Comparison of ENCODE assay signal across 8 cellular contexts in genomic region chr12:50110127-50110761, GRCh38. TPM values are rescaled to one million over a fixed set of nuclear protein-coding genes. Genes with fewer than 3 reads are reported as not detected.
A peak's percentile ranks its signal among the peaks of the same experiment; 100 is the strongest.
DNase-seq lines count a peak whose midpoint lies in the region; ATAC-seq and TF ChIP-seq lines count a peak whose summit lies in the region.

No MANE protein-coding gene starts in this region.

- no peaks in the 10 kb centered on the region for H3K9me3 Mint-ChIP-seq in activated naive CD4-positive, alpha-beta T cell treated with anti-CD3 and anti-CD28 coated beads, Interleukin-2, amount 50 U/mL, for 72 hours

- intact Hi-C loops in left cardiac atrium (cut with DNase I) = no loop called here
- intact Hi-C loops in stomach (cut with DNase I; ENCODE audit: low total_unique reads) = no loop called here

- H3K9me3 ChIP-seq in SU-DHL-6 (ENCODE audit: insufficient read depth, low read length) = no peaks in the 10 kb centered on the region
- H3K9me3 ChIP-seq in stomach = no peaks in the 10 kb centered on the region

- no peaks in the 10 kb centered on the region for H4K20me1 ChIP-seq in SU-DHL-6 (ENCODE audit: low read depth, low read length)

- H3K36me3 ChIP-seq in SU-DHL-6 (ENCODE audit: low read length) (no peaks in the 10 kb centered on the region), stomach (peaks cover 0 to 5% (median 0%) of the 10 kb centered on the region in 4 donors)

- peak overlapping the region; percentile 95 for H2AFZ ChIP-seq in SU-DHL-6 (ENCODE audit: low read depth, low read length, severe bottlenecking)

- H3K4me3 ChIP-seq in SU-DHL-6 (ENCODE audit: insufficient read depth, low read length, poor library complexity, severe bottlenecking) = no peak overlapping the region
- no peak overlapping the region for H3K4me3 ChIP-seq in stomach

- in situ Hi-C loops in ACHN (cut with HindIII; ENCODE audit: low pct_ligation_motif_present, low pct_unique_long_range_greater_than_20kb, low sequenced_read_pairs) = no loop called here

- WGBS in stomach, 5 donors = 25 to 52% (median 29%) methylated on average over 8 of the region's 8 CpGs

- TF ChIP-seq EP300 in stomach (IDR thresholded peaks at IDR 0.05) = no peak

- H3K27ac Mint-ChIP-seq in activated naive CD4-positive, alpha-beta T cell treated with anti-CD3 and anti-CD28 coated beads, Interleukin-2, amount 50 U/mL, for 72 hours = peak overlapping the region; percentile 40 to 99

- H3K36me3 Mint-ChIP-seq in activated naive CD4-positive, alpha-beta T cell treated with anti-CD3 and anti-CD28 coated beads, Interleukin-2, amount 50 U/mL, for 72 hours = peaks cover 7 to 9% of the 10 kb centered on the region in 2 donors

- TF ChIP-seq POLR2A in stomach (IDR thresholded peaks at IDR 0.05) = no peak

- H3K27ac ChIP-seq in SU-DHL-6 (ENCODE audit: low read depth, low read length) (no peak overlapping the region), stomach (peak overlapping the region; percentile 79 to 99 (median 94))

- peak in 1 of 2 donors; percentile 65 for DNase-seq in activated naive CD4-positive, alpha-beta T cell treated with anti-CD3 and anti-CD28 coated beads, Interleukin-2, amount 50 U/mL, for 72 hours (ENCODE audit: low spot score in 2 of 2)
- DNase-seq in activated naive CD4-positive, alpha-beta T cell (lab: John Stamatoyannopoulos, UW) = no peak
- DNase-seq in left cardiac atrium (peak; percentile 56), stomach (peak; percentile 70), islet precursor cell (no peak), ACHN (no peak)

- TF ChIP-seq CTCF in SU-DHL-6 (IDR thresholded peaks at IDR 0.05; ENCODE audit: insufficient read depth, low read length, poor library complexity, severe bottlenecking) (no peak), stomach (IDR thresholded peaks at IDR 0.05) (no peak)

- peak in 1 of 2 donors; percentile 1 for ATAC-seq in activated naive CD4-positive, alpha-beta T cell treated with anti-CD3 and anti-CD28 coated beads, Interleukin-2, amount 50 U/mL, for 72 hours
- ATAC-seq in left cardiac atrium = peak in 1 of 2 donors; percentile 1
- no peak for ATAC-seq in HG03457 (IDR thresholded peaks at IDR 0.05; ENCODE audit: unreplicated experiment)

- H3K4me2 ChIP-seq in SU-DHL-6 (ENCODE audit: low read depth, low read length, poor library complexity, severe bottlenecking) = no peak overlapping the region

- no peaks in the 10 kb centered on the region for H3K9me2 ChIP-seq in SU-DHL-6 (replicated peaks; ENCODE audit: insufficient read depth, low read length)

- peak overlapping the region; percentile 44; the same call in 1 of the 2 replicates for H3K9ac ChIP-seq in SU-DHL-6 (ENCODE audit: low read length)

- H3K4me1 ChIP-seq in stomach = peaks cover 37 to 52% (median 44%) of the 10 kb centered on the region in 4 donors

- peaks cover 27% of the 10 kb centered on the region for H3K79me2 ChIP-seq in SU-DHL-6 (ENCODE audit: insufficient read depth, low read length)

- H3F3A ChIP-seq in SU-DHL-6 (ENCODE audit: insufficient read depth) = no peaks in the 10 kb centered on the region

- H3K27me3 ChIP-seq in SU-DHL-6 (ENCODE audit: low read length) = no peaks in the 10 kb centered on the region
- no peaks in the 10 kb centered on the region for H3K27me3 ChIP-seq in stomach

RNA-seq across cellular contexts. Expression of gene COX14, which starts 1.8 kb away (rescaled TPM):
- total RNA-seq in activated naive CD4-positive, alpha-beta T cell treated with anti-CD3 and anti-CD28 coated beads, Interleukin-2, amount 50 U/mL, for 72 hours = 10 to 100 TPM; 46.0 to 48.5 TPM
- total RNA-seq in left cardiac atrium = 100 to 1,000 TPM; 122 to 148 TPM
- total RNA-seq in stomach = 10 to 100 TPM in 4 of 5 donors, 1 to 10 TPM in 1; 9.8 to 96.3 (median 31.8) TPM
- 100 to 1,000 TPM in 2 of 3 donors, 10 to 100 TPM in 1; 93.8 to 153 (median 148) TPM for polyA plus RNA-seq in stomach

RNA-seq across cellular contexts. Expression of gene GPD1, which starts 6.4 kb away (rescaled TPM):
- under 1 TPM; 0.35 to 0.46 TPM for total RNA-seq in activated naive CD4-positive, alpha-beta T cell treated with anti-CD3 and anti-CD28 coated beads, Interleukin-2, amount 50 U/mL, for 72 hours
- total RNA-seq in left cardiac atrium (100 to 1,000 TPM in 1 of 2 donors, 10 to 100 TPM in 1; 88.6 to 150 TPM), stomach (1 to 10 TPM in 4 of 5 donors, under 1 TPM in 1; 0.58 to 9.5 (median 5.9) TPM)
- polyA plus RNA-seq in stomach = 1 to 10 TPM in 2 of 3 donors, under 1 TPM in 1; 0.65 to 1.6 (median 1.4) TPM

RNA-seq across cellular contexts. Expression of gene SMARCD1, which starts 25.1 kb away (rescaled TPM):
- total RNA-seq in activated naive CD4-positive, alpha-beta T cell treated with anti-CD3 and anti-CD28 coated beads, Interleukin-2, amount 50 U/mL, for 72 hours = 10 to 100 TPM; 33.8 to 51.2 TPM
- total RNA-seq in left cardiac atrium = 10 to 100 TPM; 18.3 to 27.7 TPM
- 10 to 100 TPM in 4 of 5 donors, 1 to 10 TPM in 1; 2.9 to 75.9 (median 23.8) TPM for total RNA-seq in stomach
- 10 to 100 TPM; 10.1 to 17.3 (median 14.9) TPM for polyA plus RNA-seq in stomach

RNA-seq across cellular contexts. Expression of gene ASIC1, which starts 52.8 kb away (rescaled TPM):
- total RNA-seq in activated naive CD4-positive, alpha-beta T cell treated with anti-CD3 and anti-CD28 coated beads, Interleukin-2, amount 50 U/mL, for 72 hours = 10 to 100 TPM in 1 of 2 donors, 1 to 10 TPM in 1; 2.8 to 11.7 TPM
- total RNA-seq in left cardiac atrium (1 to 10 TPM; 1.2 to 4.1 TPM), stomach (1 to 10 TPM in 2 of 5 donors, under 1 TPM in 2, not detected in 1; 0.45 to 3.5 (median 1.3) TPM)
- 1 to 10 TPM in 2 of 3 donors, under 1 TPM in 1; 0.92 to 2.6 (median 1.2) TPM for polyA plus RNA-seq in stomach

RNA-seq across cellular contexts. Expression of gene CERS5, which starts 56.9 kb away (rescaled TPM):
- 10 to 100 TPM; 50.1 to 71.1 TPM for total RNA-seq in activated naive CD4-positive, alpha-beta T cell treated with anti-CD3 and anti-CD28 coated beads, Interleukin-2, amount 50 U/mL, for 72 hours
- total RNA-seq in left cardiac atrium (10 to 100 TPM; 15.6 to 22.8 TPM), stomach (100 to 1,000 TPM in 1 of 5 donors, 10 to 100 TPM in 2, 1 to 10 TPM in 2; 3.2 to 114 (median 24.1) TPM)
- polyA plus RNA-seq in stomach = 10 to 100 TPM; 20.7 to 52.6 (median 23.8) TPM

Comparison
In these comparisons a context has a peak if more than half of its experiments do, and no peak if none do; other contexts are left out.
1. DNase-seq: peak in left cardiac atrium (single experiment) and stomach (single experiment); none in activated naive CD4-positive, alpha-beta T cell (0 of 4), islet precursor cell (single experiment) and ACHN (single experiment).
2. RNA of gene GPD1, which starts 6.4 kb away (total RNA-seq): 88.6 to 150 TPM in left cardiac atrium; 0.58 to 9.5 TPM in stomach and 0.35 to 0.46 TPM in activated naive CD4-positive, alpha-beta T cell treated with anti-CD3 and anti-CD28 coated beads, Interleukin-2, amount 50 U/mL, for 72 hours; every median in the first group is over 4 times any median in the second.